ENCODE assay signal across 10 cellular contexts in the genomic region with DNA sequence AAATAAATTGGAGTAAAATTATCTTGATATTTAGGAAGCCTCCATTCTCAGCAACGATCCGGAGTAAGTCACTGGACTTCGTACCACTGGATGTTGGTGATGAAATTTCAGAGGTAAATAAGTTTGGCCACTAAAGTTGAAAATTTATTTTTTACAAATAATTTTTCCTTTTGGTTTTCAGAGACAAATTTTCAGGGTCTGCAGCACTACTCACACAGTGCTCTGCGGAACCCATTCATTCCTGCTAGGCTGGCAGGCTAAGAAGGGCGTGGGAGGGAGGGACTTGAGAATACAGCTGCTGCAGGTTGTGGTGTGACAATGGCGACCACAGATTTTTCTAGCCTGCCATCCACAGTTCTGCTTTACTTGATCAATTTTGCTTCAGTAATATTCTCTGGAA. TPM values are rescaled to one million over a fixed set of nuclear protein-coding genes. Genes with fewer than 3 reads are reported as not detected.
A peak's percentile ranks its signal among the peaks of the same experiment; 100 is the strongest.
DNase-seq lines count a peak whose midpoint lies in the region; ATAC-seq and TF ChIP-seq lines count a peak whose summit lies in the region.
"Had no signal": no experiment of that assay in that cellular context is flagged by ENCODE, and none has a peak within 500 bp of the region (broad histone marks: within the 10 kb centered on the region; RNA-seq: fewer than 3 reads in every experiment).

No MANE protein-coding gene starts in this region.

- CTCF ChIA-PET in PC-3 (lab: Charles Lee), result interaction anchor here (0.6 kb wide), 1 partner anchor 58 kb away, joined by 3 read pairs; no protein-coding TSS in a partner anchor

- no peaks in the 10 kb centered on the region for H3K9me2 ChIP-seq in PC-3 (replicated peaks; ENCODE audit: low read length)

- H3K36me3 ChIP-seq in ectodermal cell (ENCODE audit: control insufficient read depth, insufficient read depth, low read length) (peaks cover 12% of the 10 kb centered on the region), PC-3 (ENCODE audit: low read depth, low read length) (no peaks in the 10 kb centered on the region)

- BruUV-seq in PC-3 (replicated peaks; lab: Mats Ljungman, UMichigan), result no TSS peak

- H3K9me3 ChIP-seq in ectodermal cell (ENCODE audit: control insufficient read depth, low read length) (no peaks in the 10 kb centered on the region), PC-3 (ENCODE audit: low read length) (no peaks in the 10 kb centered on the region)
- H3K9me3 ChIP-seq: tibial artery had no signal

- TF ChIP-seq CTCF in PC-3 (conservative IDR thresholded peaks at IDR 0.05; ENCODE audit: low read depth, low read length), result no peak

- H3K4me1 ChIP-seq in ectodermal cell (ENCODE audit: control insufficient read depth, insufficient read depth, low read length) (peaks cover 26% of the 10 kb centered on the region), PC-3 (ENCODE audit: insufficient read depth, low read length) (peaks cover 5% of the 10 kb centered on the region; the same call in 1 of the 2 replicates)

- no peaks in the 10 kb centered on the region for H3K27me3 ChIP-seq in ectodermal cell (ENCODE audit: control insufficient read depth, insufficient read depth, low read length, poor library complexity, severe bottlenecking)
- no peaks in the 10 kb centered on the region; the same call in 1 of the 2 replicates for H3K27me3 ChIP-seq in PC-3 (ENCODE audit: low read length)
- H3K27me3 ChIP-seq: tibial artery had no signal

- ATAC-seq in PC-3, result no peak
- no peak for ATAC-seq in HG02610 (IDR thresholded peaks at IDR 0.05; ENCODE audit: unreplicated experiment)

- H4K20me1 ChIP-seq in PC-3 (ENCODE audit: low read length), result no peaks in the 10 kb centered on the region

- peak; percentile 63 for DNase-seq in DMS 273 (lab: John Stamatoyannopoulos, UW; ENCODE audit: unreplicated experiment)
- DNase-seq in DMS 273 treated with DMSO at 0.1 percent for 48 hours (lab: John Stamatoyannopoulos, UW), result no peak
- DNase-seq in NCI-H2227 (lab: John Stamatoyannopoulos, UW; ENCODE audit: unreplicated experiment), result peak; percentile 72
- peak; percentile 66 for DNase-seq in retina
- no peak for DNase-seq in PC-3
- no peak for DNase-seq in hepatic stellate cell (ENCODE audit: low spot score)
- DNase-seq: T-helper 2 cell had no signal

- POLR2A ChIA-PET in PC-3 (lab: Charles Lee; ENCODE audit: unreplicated experiment), result no interaction called here

- 75% methylated on average over 6 of the region's 6 CpGs for WGBS in ectodermal cell, 2 experiments

- no peak overlapping the region for H2AFZ ChIP-seq in PC-3 (ENCODE audit: low read length)

- H3K79me2 ChIP-seq in PC-3 (ENCODE audit: low read length), result no peaks in the 10 kb centered on the region

- no peak overlapping the region for H3K9ac ChIP-seq in PC-3 (ENCODE audit: low read length)

- H3K4me3 ChIP-seq in ectodermal cell (ENCODE audit: insufficient read depth, low read depth, low read length), result no peak overlapping the region
- H3K4me3 ChIP-seq in PC-3 (ENCODE audit: low read length), result no peak overlapping the region

- intact Hi-C loops in PC-3 (cut with micrococcal nuclease), result no loop called here

- H3K4me2 ChIP-seq in PC-3 (ENCODE audit: low read length), result no peak overlapping the region

- H3F3A ChIP-seq in PC-3 (ENCODE audit: low read length, unreplicated experiment), result no peaks in the 10 kb centered on the region

- H3K27ac ChIP-seq in ectodermal cell (ENCODE audit: insufficient read depth, low read depth, low read length, poor library complexity, severe bottlenecking), result peak overlapping the region; percentile 31
- no peak overlapping the region for H3K27ac ChIP-seq in PC-3 (ENCODE audit: low read length)

RNA-seq across cellular contexts. Expression of a gene that starts 1.4 kb away (rescaled TPM):
- polyA plus RNA-seq in ectodermal cell (2013, experiment 1 of 4), result 1,671 TPM
- 1,656 TPM for polyA plus RNA-seq in ectodermal cell (2013, experiment 2 of 4)
- 1,432 TPM for polyA plus RNA-seq in ectodermal cell (2013, experiment 3 of 4)
- polyA plus RNA-seq in ectodermal cell (2013, experiment 4 of 4), result 1,669 TPM
- 46.1 and 46.9 TPM in 2 replicates for total RNA-seq in PC-3 (2014; rRNA removed)

RNA-seq across cellular contexts. Expression of a gene that starts 59.1 kb away (rescaled TPM):
- 3,516 TPM for polyA plus RNA-seq in ectodermal cell (2013, experiment 1 of 4)
- polyA plus RNA-seq in ectodermal cell (2013, experiment 2 of 4), result 3,241 TPM
- polyA plus RNA-seq in ectodermal cell (2013, experiment 3 of 4), result 2,742 TPM
- polyA plus RNA-seq in ectodermal cell (2013, experiment 4 of 4), result 2,911 TPM
- total RNA-seq in PC-3 (2014; rRNA removed), result 4,374 and 4,720 TPM in 2 replicates

Comparison
In these comparisons a context has a peak if more than half of its experiments do, and no peak if none do; other contexts are left out.
1. DNase-seq: peak in DMS 273 (single experiment), NCI-H2227 (single experiment) and retina (single experiment); none in DMS 273 treated with DMSO at 0.1 percent for 48 hours (single experiment), PC-3 (single experiment) and hepatic stellate cell (single experiment).